Comparison of ENCODE assay signal across 8 cellular contexts in the genomic region with DNA sequence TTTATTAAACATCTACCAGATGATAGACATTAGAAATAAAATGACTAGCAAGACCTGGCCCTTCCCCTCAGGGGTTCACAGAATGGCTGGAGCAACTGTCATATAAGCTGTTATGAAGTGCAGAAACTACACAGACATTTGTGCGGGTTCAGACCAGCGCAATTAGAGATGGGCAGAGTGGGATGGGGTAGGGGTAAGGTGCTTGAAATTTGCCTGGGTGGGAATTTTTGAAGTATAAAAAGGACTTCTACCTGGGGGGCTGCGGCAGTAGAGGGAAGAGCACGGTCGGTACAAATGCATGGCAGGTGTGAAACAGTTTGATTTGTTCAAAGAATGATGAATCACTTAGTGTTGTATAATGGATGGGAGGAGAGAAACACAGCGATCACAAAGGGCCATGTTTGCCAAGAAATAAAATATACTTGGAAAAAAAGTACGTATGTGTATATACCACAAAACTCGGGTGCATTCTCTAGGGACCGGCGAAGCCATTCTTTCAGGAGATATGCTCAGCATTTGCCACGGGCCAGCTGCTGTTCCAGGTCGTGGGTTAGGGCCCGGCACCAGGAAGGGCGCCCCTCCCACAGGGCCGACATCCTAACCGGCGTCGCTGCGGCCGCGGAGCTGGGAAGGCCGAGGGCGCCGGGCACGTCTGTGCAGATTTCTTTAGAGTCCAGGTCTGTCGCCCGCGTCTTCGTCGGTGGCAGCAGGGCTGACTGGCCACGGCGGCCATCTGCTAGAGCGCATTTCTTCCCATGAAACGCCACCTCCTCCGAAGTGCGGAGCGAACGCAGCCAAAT. TPM values are rescaled to one million over a fixed set of nuclear protein-coding genes. Genes with fewer than 3 reads are reported as not detected.
A peak's percentile ranks its signal among the peaks of the same experiment; 100 is the strongest.
DNase-seq lines count a peak whose midpoint lies in the region; ATAC-seq and TF ChIP-seq lines count a peak whose summit lies in the region.

No MANE protein-coding gene starts in this region.

- H3K9me3 ChIP-seq in adipocyte (ENCODE audit: control insufficient read depth, low read length) (no peaks in the 10 kb centered on the region), right atrium auricular region (no peaks in the 10 kb centered on the region)

- peak; percentile 16 for ATAC-seq in GM18502 (IDR thresholded peaks at IDR 0.05; ENCODE audit: poor library complexity, unreplicated experiment)
- peak; percentile 22 for ATAC-seq in HG03025 (IDR thresholded peaks at IDR 0.05; ENCODE audit: low FRiP score, unreplicated experiment)

- H3K27me3 ChIP-seq in adipocyte (replicated peaks; ENCODE audit: control insufficient read depth, insufficient read depth, low read length), result no peaks in the 10 kb centered on the region
- no peaks in the 10 kb centered on the region for H3K27me3 ChIP-seq in right atrium auricular region
- no peaks in the 10 kb centered on the region for H3K27me3 ChIP-seq in rectal smooth muscle tissue (ENCODE audit: control insufficient read depth, insufficient read depth, low read length)

- no peak for TF ChIP-seq CTCF in right atrium auricular region (IDR thresholded peaks at IDR 0.05)

- H3K9ac ChIP-seq in adipocyte (ENCODE audit: low read length) (peak overlapping the region; percentile 92), rectal smooth muscle tissue (ENCODE audit: low read length) (peak overlapping the region; percentile 81)

- H3K4me3 ChIP-seq in adipocyte (ENCODE audit: low read length), result peak overlapping the region; percentile 93
- H3K4me3 ChIP-seq in right atrium auricular region, result peak overlapping the region; percentile 79 to 80
- peak overlapping the region; percentile 94 for H3K4me3 ChIP-seq in rectal smooth muscle tissue (ENCODE audit: low read length)

- peak overlapping the region; percentile 88 for H3K27ac ChIP-seq in right atrium auricular region
- peak overlapping the region; percentile 77 for H3K27ac ChIP-seq in rectal smooth muscle tissue (ENCODE audit: low read depth, low read length)

- H3K4me1 ChIP-seq in adipocyte (ENCODE audit: control insufficient read depth, insufficient read depth, low read length) (peaks cover 26% of the 10 kb centered on the region), right atrium auricular region (peaks cover 0 to 29% of the 10 kb centered on the region in 2 donors), rectal smooth muscle tissue (ENCODE audit: control insufficient read depth, insufficient read depth, low read length) (peaks cover 13% of the 10 kb centered on the region)

- H3K36me3 ChIP-seq in adipocyte (ENCODE audit: control insufficient read depth, insufficient read depth, low read length, severe bottlenecking), result peaks cover 20% of the 10 kb centered on the region
- H3K36me3 ChIP-seq in right atrium auricular region, result peaks cover 19% of the 10 kb centered on the region
- H3K36me3 ChIP-seq in rectal smooth muscle tissue (ENCODE audit: control insufficient read depth, insufficient read depth, low read length), result peaks cover 22% of the 10 kb centered on the region

- DNase-seq in AG08395 (ENCODE audit: low spot score) (peak; percentile 36), NCI-H226 (peak; percentile 17), adipocyte (ENCODE audit: low read depth) (peak; percentile 72), right atrium auricular region (ENCODE audit: low spot score) (peak; percentile 65), GF-D8 (lab: John Stamatoyannopoulos, UW) (no peak)

RNA-seq across cellular contexts. Expression of a gene that starts 0.8 kb away (rescaled TPM):
- 10 to 100 TPM; 70.5 to 75.9 TPM for total RNA-seq in right atrium auricular region

RNA-seq across cellular contexts. Expression of a gene that starts 39.9 kb away (rescaled TPM):
- 10 to 100 TPM; 17.9 to 31.2 TPM for total RNA-seq in right atrium auricular region
